In the genomic region with DNA sequence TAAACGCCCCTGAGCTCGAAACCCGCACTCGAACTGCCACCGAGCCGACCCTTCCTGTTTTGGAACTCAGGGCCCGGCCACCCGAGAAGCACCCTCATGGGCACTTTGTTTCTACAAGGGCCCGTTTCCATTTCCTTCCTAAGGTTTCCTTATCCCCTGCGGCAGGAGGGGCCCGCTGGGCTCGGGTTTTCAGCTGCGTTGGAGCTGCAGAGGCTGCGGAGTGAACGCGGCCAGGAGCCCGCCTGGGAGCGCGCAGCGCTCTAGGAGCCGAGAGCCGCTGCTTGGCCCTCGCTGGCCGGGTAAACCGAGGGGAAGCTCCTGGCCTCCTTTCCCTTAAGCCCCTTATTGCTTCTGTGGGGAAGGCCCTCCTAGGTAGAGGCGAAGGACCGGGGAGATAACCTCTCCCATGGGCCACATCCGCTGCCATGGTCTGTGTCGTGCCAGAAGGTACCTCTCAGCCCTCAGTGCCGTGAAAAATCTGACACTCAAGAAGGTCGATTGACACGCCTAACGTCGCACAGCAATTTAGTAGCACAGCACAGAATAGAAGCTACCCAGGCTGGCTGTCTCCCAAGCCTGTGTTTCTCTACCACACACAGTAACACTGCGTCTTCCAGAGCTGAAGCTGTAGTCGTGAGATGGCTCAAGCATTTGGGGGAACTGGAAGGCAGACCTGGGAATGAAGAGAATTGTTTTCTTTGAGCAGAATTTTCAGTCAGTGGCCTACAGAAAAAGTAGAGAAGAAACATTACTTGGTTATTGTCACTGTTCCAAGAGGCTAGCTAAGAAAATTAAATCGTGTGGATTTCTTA, we compare ENCODE assay signal across 1 cellular context.
TF ChIP-seq lines count a peak whose summit lies in the region.

No MANE protein-coding gene starts in this region.

TF ChIP-seq in IMR-90, 13 proteins besides CTCF, POLR2A, EP300 and RAD21:
- TF ChIP-seq CEBPB (IDR thresholded peaks at IDR 0.05; ENCODE audit: low read depth, low read length), result no peak
- no peak for TF ChIP-seq SMC3 (IDR thresholded peaks at IDR 0.05; ENCODE audit: low read depth, low read length)
TF ChIP-seq in IMR-90: peak in this region for 0.
